In the genomic region with DNA sequence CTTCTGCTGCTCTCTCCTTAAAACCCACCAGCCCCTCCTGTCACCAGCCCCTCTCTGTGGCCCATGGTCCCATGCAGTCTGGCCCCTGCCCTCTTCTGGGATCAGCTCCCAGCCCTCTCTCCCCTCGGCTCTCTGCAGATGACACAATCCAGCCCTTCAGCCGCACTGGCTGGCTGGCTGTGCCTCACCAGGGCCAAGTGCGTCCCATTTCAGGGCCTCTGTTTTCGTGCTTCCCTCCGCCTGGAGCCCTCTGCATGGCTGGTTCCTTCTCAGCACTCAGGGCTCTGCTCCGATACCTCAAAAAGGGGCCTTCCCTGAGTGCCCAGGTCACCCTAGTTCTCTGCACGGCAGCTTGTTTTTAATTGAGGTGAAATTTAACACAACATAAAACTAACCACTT, we compare ENCODE assay signal across 15 cellular contexts.
A peak's percentile ranks its signal among the peaks of the same experiment; 100 is the strongest.
DNase-seq lines count a peak whose midpoint lies in the region; ATAC-seq and TF ChIP-seq lines count a peak whose summit lies in the region.
"Had no signal": no experiment of that assay in that cellular context is flagged by ENCODE, and none has a peak within 500 bp of the region (broad histone marks: within the 10 kb centered on the region; RNA-seq: fewer than 3 reads in every experiment).

No MANE protein-coding gene starts in this region.

- H3K27ac ChIP-seq in endodermal cell (ENCODE audit: low read depth, low read length), result no peak overlapping the region
- peak overlapping the region; percentile 5 for H3K27ac ChIP-seq in muscle layer of colon (ENCODE audit: low read depth, low read length)
- H3K27ac ChIP-seq in uterus, result peak overlapping the region; percentile 80 to 84

- peaks cover 61% of the 10 kb centered on the region for H3K4me1 Mint-ChIP-seq in activated T-cell treated with anti-CD3 and anti-CD28 coated beads, Interleukin-2, amount 50 U/mL, for 24 hours (ENCODE audit: low read depth)
- peaks cover 20% of the 10 kb centered on the region for H3K4me1 Mint-ChIP-seq in activated T-cell treated with anti-CD3 and anti-CD28 coated beads, Interleukin-2, amount 50 U/mL, for 4 hours (ENCODE audit: low read depth)
- H3K4me1 Mint-ChIP-seq in endodermal cell, result peaks cover 21% of the 10 kb centered on the region

- 85 to 92% methylated on average over 6 to 7 of the region's 7 CpGs for WGBS in endodermal cell (ENCODE audit: insufficient coverage in 1 of 2, insufficient read length in 1 of 2), 2 experiments

- H3K4me3 Mint-ChIP-seq in activated T-cell treated with anti-CD3 and anti-CD28 coated beads, Interleukin-2, amount 50 U/mL, for 24 hours, result no peak overlapping the region
- no peak overlapping the region for H3K4me3 Mint-ChIP-seq in activated T-cell treated with anti-CD3 and anti-CD28 coated beads, Interleukin-2, amount 50 U/mL, for 4 hours
- H3K4me3 Mint-ChIP-seq in endodermal cell, result no peak overlapping the region
- H3K4me3 Mint-ChIP-seq: mesothelial cell of epicardium had no signal

- no peaks in the 10 kb centered on the region for H3K27me3 ChIP-seq in endodermal cell (ENCODE audit: control insufficient read depth, insufficient read depth, low read length, poor library complexity, severe bottlenecking)
- H3K27me3 ChIP-seq in muscle layer of colon (ENCODE audit: control insufficient read depth in 1 of 2, insufficient read depth in 2 of 2, low read length in 2 of 2), result no peaks in the 10 kb centered on the region
- H3K27me3 ChIP-seq in uterus, result no peaks in the 10 kb centered on the region

- DNase-seq in activated T-cell treated with anti-CD3 and anti-CD28 coated beads, Interleukin-2, amount 50 U/mL, for 24 hours, result no peak
- DNase-seq in activated T-cell treated with anti-CD3 and anti-CD28 coated beads, Interleukin-2, amount 50 U/mL, for 4 hours, result no peak
- DNase-seq in endodermal cell (no peak), uterus (peak in 1 of 2 donors; percentile 53), NCI-H2196 treated with DMSO at 0.1 percent for 48 hours (lab: John Stamatoyannopoulos, UW; ENCODE audit: unreplicated experiment) (no peak)
- no peak for DNase-seq in stimulated activated naive CD4-positive, alpha-beta T cell (lab: John Stamatoyannopoulos, UW)
- DNase-seq in stimulated activated CD8-positive, alpha-beta memory T cell treated with anti-CD3 and anti-CD28 coated beads, Interleukin-4, amount 100 ng/mL, for 48 hours, result no peak
- DNase-seq: ACHN; activated naive CD4-positive, alpha-beta T cell treated with anti-CD3 and anti-CD28 coated beads, Interleukin-2, amount 50 U/mL, for 16 hours; glutamatergic neuron; H7; SHP77 had no signal

- H3K36me3 Mint-ChIP-seq in activated T-cell treated with anti-CD3 and anti-CD28 coated beads, Interleukin-2, amount 50 U/mL, for 24 hours (ENCODE audit: low read depth), result peaks cover 77% of the 10 kb centered on the region
- H3K36me3 Mint-ChIP-seq in activated T-cell treated with anti-CD3 and anti-CD28 coated beads, Interleukin-2, amount 50 U/mL, for 4 hours (ENCODE audit: insufficient read depth), result peaks cover 17% of the 10 kb centered on the region
- H3K36me3 Mint-ChIP-seq in endodermal cell (ENCODE audit: low read depth), result peaks cover 5% of the 10 kb centered on the region

- H3K4me3 ChIP-seq in endodermal cell (ENCODE audit: low read length) (no peak overlapping the region), muscle layer of colon (ENCODE audit: low read depth in 1 of 2, low read length in 2 of 2) (no peak overlapping the region), uterus (no peak overlapping the region)
- H3K4me3 ChIP-seq: smooth muscle cell had no signal

- TF ChIP-seq CTCF in endodermal cell (conservative IDR thresholded peaks at IDR 0.05), result no peak
- no peak for TF ChIP-seq CTCF in uterus (IDR thresholded peaks at IDR 0.05)

- H3K4me1 ChIP-seq in endodermal cell (ENCODE audit: control insufficient read depth, insufficient read depth, low read length), result no peaks in the 10 kb centered on the region
- peaks cover 63% of the 10 kb centered on the region for H3K4me1 ChIP-seq in muscle layer of colon (ENCODE audit: insufficient read depth, low read length)
- H3K4me1 ChIP-seq in uterus, result peaks cover 0 to 38% of the 10 kb centered on the region in 2 donors

- no peaks in the 10 kb centered on the region for H3K27me3 Mint-ChIP-seq in activated T-cell treated with anti-CD3 and anti-CD28 coated beads, Interleukin-2, amount 50 U/mL, for 24 hours
- H3K27me3 Mint-ChIP-seq in activated T-cell treated with anti-CD3 and anti-CD28 coated beads, Interleukin-2, amount 50 U/mL, for 4 hours (ENCODE audit: low read depth), result no peaks in the 10 kb centered on the region
- no peaks in the 10 kb centered on the region for H3K27me3 Mint-ChIP-seq in endodermal cell (ENCODE audit: insufficient read depth)

- TF ChIP-seq POLR2A in uterus (IDR thresholded peaks at IDR 0.05), result no peak

- H3K36me3 ChIP-seq in endodermal cell (ENCODE audit: control insufficient read depth, insufficient read depth, low read length), result peaks cover 29% of the 10 kb centered on the region
- H3K36me3 ChIP-seq in muscle layer of colon (ENCODE audit: insufficient read depth, low read length), result no peaks in the 10 kb centered on the region
- H3K36me3 ChIP-seq in uterus, result no peaks in the 10 kb centered on the region

- intact Hi-C loops in uterus (cut with DNase I; ENCODE audit: low total_unique reads), result no loop called here

- no peak for ATAC-seq in activated T-cell treated with anti-CD3 and anti-CD28 coated beads, Interleukin-2, amount 50 U/mL, for 4 hours

- H3K27ac Mint-ChIP-seq in activated T-cell treated with anti-CD3 and anti-CD28 coated beads, Interleukin-2, amount 50 U/mL, for 24 hours, result peak overlapping the region; percentile 58
- peak overlapping the region; percentile 66 for H3K27ac Mint-ChIP-seq in endodermal cell

- H3K9me3 ChIP-seq in endodermal cell (ENCODE audit: control insufficient read depth, low read length) (no peaks in the 10 kb centered on the region), muscle layer of colon (ENCODE audit: low read length) (no peaks in the 10 kb centered on the region), uterus (no peaks in the 10 kb centered on the region)

- H3K9me3 Mint-ChIP-seq in activated T-cell treated with anti-CD3 and anti-CD28 coated beads, Interleukin-2, amount 50 U/mL, for 24 hours, result no peaks in the 10 kb centered on the region
- no peaks in the 10 kb centered on the region for H3K9me3 Mint-ChIP-seq in activated T-cell treated with anti-CD3 and anti-CD28 coated beads, Interleukin-2, amount 50 U/mL, for 4 hours
- H3K9me3 Mint-ChIP-seq in endodermal cell, result no peaks in the 10 kb centered on the region
- H3K9me3 Mint-ChIP-seq: mesothelial cell of epicardium had no signal

- H3K9ac ChIP-seq in endodermal cell (ENCODE audit: extremely low read depth, low read length, poor library complexity, severe bottlenecking) (no peak overlapping the region), muscle layer of colon (ENCODE audit: low read length) (no peak overlapping the region)
